In the genomic region with DNA sequence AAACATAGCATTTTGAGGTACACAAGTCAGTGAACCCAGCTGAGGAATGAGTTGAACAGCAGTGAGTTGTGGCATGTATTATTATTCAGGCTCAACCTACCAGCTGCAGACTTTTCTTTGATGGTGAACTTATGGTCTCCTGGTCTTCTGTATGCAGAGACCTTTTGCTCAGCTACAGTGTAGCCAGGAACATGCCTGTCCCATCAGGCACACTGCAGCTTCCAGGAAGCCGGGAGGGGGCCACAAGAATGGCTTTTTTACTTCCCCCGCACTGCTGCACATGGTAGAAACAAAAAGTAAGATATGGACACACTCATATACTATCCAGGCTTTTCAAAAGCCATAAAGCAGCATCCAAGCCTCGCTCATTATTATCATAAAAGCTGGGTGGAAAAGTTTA, we compare ENCODE assay signal across 8 cellular contexts.
DNase-seq lines count a peak whose midpoint lies in the region; ATAC-seq and TF ChIP-seq lines count a peak whose summit lies in the region.
"Had no signal": no experiment of that assay in that cellular context is flagged by ENCODE, and none has a peak within 500 bp of the region (broad histone marks: within the 10 kb centered on the region; RNA-seq: fewer than 3 reads in every experiment).

No MANE protein-coding gene starts in this region.

- no peak overlapping the region for H3K4me2 ChIP-seq in GM23338

- no peaks in the 10 kb centered on the region for H3K79me2 ChIP-seq in GM23338 (replicated peaks; ENCODE audit: insufficient read depth)

- no peak overlapping the region for H3K4me3 ChIP-seq in GM23338
- no peak overlapping the region for H3K4me3 ChIP-seq in spleen

- DNase-seq in GM23338 (ENCODE audit: low spot score) (no peak), spleen (no peak), OCI-M2 (lab: John Stamatoyannopoulos, UW; ENCODE audit: unreplicated experiment) (no peak), D341Med (ENCODE audit: low spot score) (no peak)
- DNase-seq: NCI-H524 treated with DMSO at 0.1 percent for 48 hours had no signal

- WGBS in spleen, 5 donors = 60 to 80% (median 72%) methylated on average over 3 of the region's 3 CpGs

- H3K4me3 Mint-ChIP-seq in GM23338 = no peak overlapping the region

- peaks cover 6% of the 10 kb centered on the region; the same call in 1 of the 2 replicates for H3K9me2 ChIP-seq in GM23338 (ENCODE audit: insufficient read depth)

- H3K4me1 ChIP-seq in GM23338 (ENCODE audit: insufficient read depth) = peaks cover 27% of the 10 kb centered on the region
- peaks cover 9 to 33% (median 17%) of the 10 kb centered on the region in 6 donors for H3K4me1 ChIP-seq in spleen

- no peaks in the 10 kb centered on the region for H3K36me3 Mint-ChIP-seq in GM23338 (ENCODE audit: low read depth)

- no peaks in the 10 kb centered on the region for H3F3A ChIP-seq in GM23338 (replicated peaks; ENCODE audit: low read depth)

- H3K27ac ChIP-seq in GM23338 (ENCODE audit: low read depth) (no peak overlapping the region), VCaP (peak overlapping the region; percentile 79), layer of hippocampus (ENCODE audit: low read depth, low read length) (peak overlapping the region; percentile 79), spleen (peak overlapping the region in 6 of 8 donors; percentile 66 to 76 (median 70))

- H3K27me3 ChIP-seq in GM23338 (ENCODE audit: insufficient read depth) (no peaks in the 10 kb centered on the region), layer of hippocampus (ENCODE audit: control insufficient read depth, insufficient read depth, low read length) (no peaks in the 10 kb centered on the region), spleen (replicated peaks in 1 of 7) (no peaks in the 10 kb centered on the region)

- no peak for TF ChIP-seq CTCF in GM23338 (conservative IDR thresholded peaks at IDR 0.05; ENCODE audit: low read depth in 2 of 2)
- TF ChIP-seq CTCF in VCaP (conservative IDR thresholded peaks at IDR 0.05) = no peak
- TF ChIP-seq CTCF in spleen (IDR thresholded peaks at IDR 0.05 in 8 of 11, conservative IDR thresholded peaks at IDR 0.05 in 3 of 11) = no peak

- H3K36me3 ChIP-seq in GM23338 (ENCODE audit: insufficient read depth) = no peaks in the 10 kb centered on the region
- no peaks in the 10 kb centered on the region for H3K36me3 ChIP-seq in spleen

- TF ChIP-seq POLR2A in spleen (IDR thresholded peaks at IDR 0.05) = no peak

- H3K9me3 ChIP-seq in spleen = no peaks in the 10 kb centered on the region

- no peaks in the 10 kb centered on the region for H3K9me3 Mint-ChIP-seq in GM23338

- peak overlapping the region; percentile 83; the same call in 1 of the 2 replicates for H2AFZ ChIP-seq in GM23338

- peaks cover 2% of the 10 kb centered on the region for H3K27me3 Mint-ChIP-seq in GM23338 (ENCODE audit: insufficient read depth, low read depth, poor library complexity)

- H3K27ac Mint-ChIP-seq in GM23338 = no peak overlapping the region

- intact Hi-C loops in spleen (cut with DNase I; ENCODE audit: low total_unique reads) = no loop called here

- no peak for ATAC-seq in GM23338
- no peak for ATAC-seq in GM19463 (IDR thresholded peaks at IDR 0.05; ENCODE audit: unreplicated experiment)

- H3K4me1 Mint-ChIP-seq in GM23338 = peaks cover 33% of the 10 kb centered on the region

- no peaks in the 10 kb centered on the region for H4K20me1 ChIP-seq in GM23338 (replicated peaks; ENCODE audit: insufficient read depth)

TF ChIP-seq in GM23338, 12 proteins besides CTCF, POLR2A, EP300 and RAD21 (continues in another document):
- TF ChIP-seq NANOG (IDR thresholded peaks at IDR 0.05; ENCODE audit: borderline replicate concordance) (no peak), JUNB (IDR thresholded peaks at IDR 0.05; ENCODE audit: unreplicated experiment) (no peak), EZH2 (IDR thresholded peaks at IDR 0.05; ENCODE audit: low read depth, unreplicated experiment) (no peak), STAT1 (IDR thresholded peaks at IDR 0.05; ENCODE audit: unreplicated experiment) (no peak), ZNF331 (CRISPR knock-in tag; IDR thresholded peaks at IDR 0.05; ENCODE audit: low read depth) (no peak)
- TF ChIP-seq, protein P1, sequence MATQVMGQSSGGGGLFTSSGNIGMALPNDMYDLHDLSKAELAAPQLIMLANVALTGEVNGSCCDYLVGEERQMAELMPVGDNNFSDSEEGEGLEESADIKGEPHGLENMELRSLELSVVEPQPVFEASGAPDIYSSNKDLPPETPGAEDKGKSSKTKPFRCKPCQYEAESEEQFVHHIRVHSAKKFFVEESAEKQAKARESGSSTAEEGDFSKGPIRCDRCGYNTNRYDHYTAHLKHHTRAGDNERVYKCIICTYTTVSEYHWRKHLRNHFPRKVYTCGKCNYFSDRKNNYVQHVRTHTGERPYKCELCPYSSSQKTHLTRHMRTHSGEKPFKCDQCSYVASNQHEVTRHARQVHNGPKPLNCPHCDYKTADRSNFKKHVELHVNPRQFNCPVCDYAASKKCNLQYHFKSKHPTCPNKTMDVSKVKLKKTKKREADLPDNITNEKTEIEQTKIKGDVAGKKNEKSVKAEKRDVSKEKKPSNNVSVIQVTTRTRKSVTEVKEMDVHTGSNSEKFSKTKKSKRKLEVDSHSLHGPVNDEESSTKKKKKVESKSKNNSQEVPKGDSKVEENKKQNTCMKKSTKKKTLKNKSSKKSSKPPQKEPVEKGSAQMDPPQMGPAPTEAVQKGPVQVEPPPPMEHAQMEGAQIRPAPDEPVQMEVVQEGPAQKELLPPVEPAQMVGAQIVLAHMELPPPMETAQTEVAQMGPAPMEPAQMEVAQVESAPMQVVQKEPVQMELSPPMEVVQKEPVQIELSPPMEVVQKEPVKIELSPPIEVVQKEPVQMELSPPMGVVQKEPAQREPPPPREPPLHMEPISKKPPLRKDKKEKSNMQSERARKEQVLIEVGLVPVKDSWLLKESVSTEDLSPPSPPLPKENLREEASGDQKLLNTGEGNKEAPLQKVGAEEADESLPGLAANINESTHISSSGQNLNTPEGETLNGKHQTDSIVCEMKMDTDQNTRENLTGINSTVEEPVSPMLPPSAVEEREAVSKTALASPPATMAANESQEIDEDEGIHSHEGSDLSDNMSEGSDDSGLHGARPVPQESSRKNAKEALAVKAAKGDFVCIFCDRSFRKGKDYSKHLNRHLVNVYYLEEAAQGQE (IDR thresholded peaks at IDR 0.05; ENCODE audit: unreplicated experiment) = no peak
- TF ChIP-seq, protein P2, sequence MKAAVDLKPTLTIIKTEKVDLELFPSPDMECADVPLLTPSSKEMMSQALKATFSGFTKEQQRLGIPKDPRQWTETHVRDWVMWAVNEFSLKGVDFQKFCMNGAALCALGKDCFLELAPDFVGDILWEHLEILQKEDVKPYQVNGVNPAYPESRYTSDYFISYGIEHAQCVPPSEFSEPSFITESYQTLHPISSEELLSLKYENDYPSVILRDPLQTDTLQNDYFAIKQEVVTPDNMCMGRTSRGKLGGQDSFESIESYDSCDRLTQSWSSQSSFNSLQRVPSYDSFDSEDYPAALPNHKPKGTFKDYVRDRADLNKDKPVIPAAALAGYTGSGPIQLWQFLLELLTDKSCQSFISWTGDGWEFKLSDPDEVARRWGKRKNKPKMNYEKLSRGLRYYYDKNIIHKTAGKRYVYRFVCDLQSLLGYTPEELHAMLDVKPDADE (IDR thresholded peaks at IDR 0.05) = no peak
